ENCODE assay signal across 8 cellular contexts in the genomic region with DNA sequence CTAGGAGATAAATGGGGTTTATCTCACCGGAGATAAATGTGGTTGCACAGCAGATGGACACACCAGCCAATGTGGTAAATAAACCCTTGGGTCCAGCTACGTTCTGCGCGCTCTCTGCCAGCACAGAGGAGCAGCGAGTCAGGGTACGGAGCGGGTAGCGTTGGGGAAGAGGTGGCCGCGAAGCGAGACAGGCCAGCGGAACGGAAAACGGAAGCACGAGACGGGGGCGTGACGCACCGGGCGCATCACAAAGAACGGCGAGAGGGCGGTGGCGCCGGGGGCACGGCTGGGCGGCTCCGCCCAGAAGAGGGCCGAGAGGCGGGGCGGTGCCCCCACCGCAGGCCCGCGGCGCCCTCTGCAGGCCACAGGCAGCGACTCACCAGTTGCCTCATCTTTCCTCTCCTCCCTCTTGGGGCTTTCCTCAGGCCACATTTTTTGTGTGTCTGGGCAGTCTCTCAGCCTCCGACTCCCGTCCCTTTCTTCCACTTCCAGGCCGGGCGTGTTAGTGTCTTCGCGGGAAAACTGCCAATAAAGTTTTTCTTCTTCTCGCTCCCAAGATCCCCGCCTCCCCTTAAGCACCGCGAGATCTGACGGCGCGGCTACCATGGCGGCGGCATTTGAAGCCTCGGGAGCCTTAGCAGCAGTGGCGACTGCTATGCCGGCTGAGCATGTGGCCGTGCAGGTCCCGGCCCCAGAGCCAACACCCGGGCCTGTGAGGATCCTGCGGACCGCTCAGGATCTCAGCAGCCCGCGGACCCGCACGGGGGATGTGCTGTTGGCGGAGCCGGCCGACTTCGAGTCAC.
A peak's percentile ranks its signal among the peaks of the same experiment; 100 is the strongest.
DNase-seq lines count a peak whose midpoint lies in the region; ATAC-seq lines count a peak whose summit lies in the region.

A gene with protein sequence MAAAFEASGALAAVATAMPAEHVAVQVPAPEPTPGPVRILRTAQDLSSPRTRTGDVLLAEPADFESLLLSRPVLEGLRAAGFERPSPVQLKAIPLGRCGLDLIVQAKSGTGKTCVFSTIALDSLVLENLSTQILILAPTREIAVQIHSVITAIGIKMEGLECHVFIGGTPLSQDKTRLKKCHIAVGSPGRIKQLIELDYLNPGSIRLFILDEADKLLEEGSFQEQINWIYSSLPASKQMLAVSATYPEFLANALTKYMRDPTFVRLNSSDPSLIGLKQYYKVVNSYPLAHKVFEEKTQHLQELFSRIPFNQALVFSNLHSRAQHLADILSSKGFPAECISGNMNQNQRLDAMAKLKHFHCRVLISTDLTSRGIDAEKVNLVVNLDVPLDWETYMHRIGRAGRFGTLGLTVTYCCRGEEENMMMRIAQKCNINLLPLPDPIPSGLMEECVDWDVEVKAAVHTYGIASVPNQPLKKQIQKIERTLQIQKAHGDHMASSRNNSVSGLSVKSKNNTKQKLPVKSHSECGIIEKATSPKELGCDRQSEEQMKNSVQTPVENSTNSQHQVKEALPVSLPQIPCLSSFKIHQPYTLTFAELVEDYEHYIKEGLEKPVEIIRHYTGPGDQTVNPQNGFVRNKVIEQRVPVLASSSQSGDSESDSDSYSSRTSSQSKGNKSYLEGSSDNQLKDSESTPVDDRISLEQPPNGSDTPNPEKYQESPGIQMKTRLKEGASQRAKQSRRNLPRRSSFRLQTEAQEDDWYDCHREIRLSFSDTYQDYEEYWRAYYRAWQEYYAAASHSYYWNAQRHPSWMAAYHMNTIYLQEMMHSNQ (plus strand): TSS at position 581 of the 803 bp plus-strand sequence. CDS start 24 bp downstream, at position 605.

- peaks cover 23% of the 10 kb centered on the region for H3K4me1 Mint-ChIP-seq in memory B cell

- H3K4me3 Mint-ChIP-seq in memory B cell = peak within 1 kb of the TSS; percentile 95

- no peaks in the 10 kb centered on the region for H3K9me3 Mint-ChIP-seq in memory B cell

- H3K27me3 Mint-ChIP-seq in memory B cell = no peaks in the 10 kb centered on the region

- peak; percentile 83 for ATAC-seq in GM19468 (IDR thresholded peaks at IDR 0.05; ENCODE audit: extremely low read depth, unreplicated experiment)
- ATAC-seq in memory B cell (ENCODE audit: low read depth) = peak; percentile 87

- H3K27ac Mint-ChIP-seq in memory B cell = peak within 1 kb of the TSS; percentile 99

- peak; percentile 68 for DNase-seq in COLO829 (ENCODE audit: low spot score)
- DNase-seq in HS-5 (ENCODE audit: low read depth) = peak; percentile 93
- DNase-seq in NK-92 (lab: John Stamatoyannopoulos, UW; ENCODE audit: unreplicated experiment) = peak; percentile 69
- peak; percentile 96 for DNase-seq in activated CD8-positive, alpha-beta memory T cell treated with anti-CD3 and anti-CD28 coated beads for 24 hours
- DNase-seq in effector CD8-positive, alpha-beta T cell (lab: John Stamatoyannopoulos, UW) = peak; percentile 88
- peak; percentile 91 to 94 for DNase-seq in memory B cell (ENCODE audit: low spot score in 2 of 2)
- peak; percentile 82 for DNase-seq in stimulated activated CD8-positive, alpha-beta memory T cell treated with anti-CD3 and anti-CD28 coated beads, Interleukin-12 subunit alpha, Interleukin-12 subunit beta, amount 100 ng/mL, for 24 hours (ENCODE audit: extremely low read depth)

- H3K36me3 Mint-ChIP-seq in memory B cell = peaks cover 7% of the 10 kb centered on the region

Comparison
In these comparisons a context has a peak if more than half of its experiments do, and no peak if none do; other contexts are left out.
1. Peak in every context shown above with its lines: DNase-seq and ATAC-seq.